ENCODE assay signal across 22 cellular contexts in the genomic region with DNA sequence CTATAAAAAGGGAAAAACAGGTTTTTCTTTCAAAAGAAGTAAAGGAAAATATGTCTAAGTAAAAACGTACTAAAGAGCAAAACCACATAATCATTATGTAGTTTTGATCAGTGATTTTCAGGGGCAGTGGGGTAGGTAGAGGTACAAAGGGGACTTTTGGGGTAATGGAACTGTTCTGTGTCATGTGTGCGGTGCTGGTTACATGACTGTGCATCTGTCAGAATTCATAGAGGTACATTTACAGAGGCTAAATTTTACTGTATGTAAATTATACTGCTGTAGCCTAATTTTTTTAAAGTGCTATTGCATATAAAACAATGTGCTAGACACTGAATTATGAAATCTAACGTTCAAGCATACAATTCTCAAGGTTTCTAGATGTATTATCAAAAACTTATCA. TPM values are rescaled to one million over a fixed set of nuclear protein-coding genes. Genes with fewer than 3 reads are reported as not detected.
DNase-seq lines count a peak whose midpoint lies in the region; ATAC-seq and TF ChIP-seq lines count a peak whose summit lies in the region.
"Had no signal": no experiment of that assay in that cellular context is flagged by ENCODE, and none has a peak within 500 bp of the region (broad histone marks: within the 10 kb centered on the region; RNA-seq: fewer than 3 reads in every experiment).

No MANE protein-coding gene starts in this region.

- no peak overlapping the region for H3K9ac ChIP-seq in SU-DHL-6 (ENCODE audit: low read length)
- H3K9ac ChIP-seq in subcutaneous abdominal adipose tissue (ENCODE audit: low read length in 5 of 5) = no peak overlapping the region
- H3K9ac ChIP-seq: BLaER1 treated with 17β-estradiol and CSF1 and Interleukin-3, amounts not matched to agents 10 nM and 100 nM had no signal

- DNase-seq in activated CD8-positive, alpha-beta T cell treated with anti-CD3 and anti-CD28 coated beads for 36 hours = peak; percentile 15
- no peak for DNase-seq in activated CD8-positive, alpha-beta T cell treated with anti-CD3 and anti-CD28 coated beads, Interleukin-2, amount 10 ng/mL, durations not matched to agents 7 days and 5 days
- DNase-seq in stimulated activated naive CD8-positive, alpha-beta T cell treated with anti-CD3 and anti-CD28 coated beads, Interleukin-15, Interleukin-2, amounts not matched to agents 100 U/mL and 50 U/mL, for 24 hours = no peak
- DNase-seq in stimulated activated naive CD8-positive, alpha-beta T cell treated with anti-CD3 and anti-CD28 coated beads, Interleukin-15, amount 100 ng/mL, for 72 hours = no peak
- DNase-seq: CD8-positive, alpha-beta memory T cell; DMS53; HCEC 1CT; NCI-H1105 treated with DMSO at 0.1 percent for 48 hours; NCI-H1694 treated with DMSO at 0.1 percent for 48 hours; NCI-H2107; NCI-H2227 treated with DMSO at 0.1 percent for 48 hours; NCI-H510A treated with DMSO at 0.1 percent for 48 hours; NCI-H774; PC-9 had no signal

- TF ChIP-seq CTCF in activated CD8-positive, alpha-beta T cell treated with anti-CD3 and anti-CD28 coated beads for 36 hours (IDR thresholded peaks at IDR 0.05) = no peak
- no peak for TF ChIP-seq CTCF in SU-DHL-6 (IDR thresholded peaks at IDR 0.05; ENCODE audit: insufficient read depth, low read length, poor library complexity, severe bottlenecking)

- no peak overlapping the region for H3K27ac Mint-ChIP-seq in activated CD8-positive, alpha-beta T cell treated with anti-CD3 and anti-CD28 coated beads for 36 hours
- H3K27ac Mint-ChIP-seq in activated CD8-positive, alpha-beta T cell treated with anti-CD3 and anti-CD28 coated beads, Interleukin-2, amount 10 ng/mL, durations not matched to agents 7 days and 5 days = no peak overlapping the region
- H3K27ac Mint-ChIP-seq in stimulated activated naive CD8-positive, alpha-beta T cell treated with anti-CD3 and anti-CD28 coated beads, Interleukin-15, amount 100 ng/mL, for 72 hours = no peak overlapping the region
- H3K27ac Mint-ChIP-seq: CD8-positive, alpha-beta memory T cell; GM23338 had no signal

- H3K27me3 Mint-ChIP-seq in activated CD8-positive, alpha-beta T cell treated with anti-CD3 and anti-CD28 coated beads for 36 hours = peaks cover 14% of the 10 kb centered on the region
- peaks cover 21% of the 10 kb centered on the region for H3K27me3 Mint-ChIP-seq in activated CD8-positive, alpha-beta T cell treated with anti-CD3 and anti-CD28 coated beads, Interleukin-2, amount 10 ng/mL, durations not matched to agents 7 days and 5 days (ENCODE audit: low read depth)
- H3K27me3 Mint-ChIP-seq in stimulated activated naive CD8-positive, alpha-beta T cell treated with anti-CD3 and anti-CD28 coated beads, Interleukin-15, amount 100 ng/mL, for 72 hours = peaks cover 15% of the 10 kb centered on the region

- CTCF ChIA-PET in activated CD8-positive, alpha-beta T cell treated with anti-CD3 and anti-CD28 coated beads for 36 hours (lab: Charles Lee) = no interaction called here
- CTCF ChIA-PET in activated CD8-positive, alpha-beta T cell treated with anti-CD3 and anti-CD28 coated beads, Interleukin-2, amount 10 ng/mL, durations not matched to agents 7 days and 5 days (lab: Charles Lee) = no interaction called here

- no peak overlapping the region for H3K4me3 Mint-ChIP-seq in activated CD8-positive, alpha-beta T cell treated with anti-CD3 and anti-CD28 coated beads for 36 hours
- no peak overlapping the region for H3K4me3 Mint-ChIP-seq in activated CD8-positive, alpha-beta T cell treated with anti-CD3 and anti-CD28 coated beads, Interleukin-2, amount 10 ng/mL, durations not matched to agents 7 days and 5 days
- H3K4me3 Mint-ChIP-seq in stimulated activated naive CD8-positive, alpha-beta T cell treated with anti-CD3 and anti-CD28 coated beads, Interleukin-15, amount 100 ng/mL, for 72 hours = no peak overlapping the region
- H3K4me3 Mint-ChIP-seq: GM23338 had no signal

- POLR2A ChIA-PET in activated CD8-positive, alpha-beta T cell treated with anti-CD3 and anti-CD28 coated beads for 36 hours (lab: Charles Lee) = no interaction called here
- POLR2A ChIA-PET in activated CD8-positive, alpha-beta T cell treated with anti-CD3 and anti-CD28 coated beads, Interleukin-2, amount 10 ng/mL, durations not matched to agents 7 days and 5 days (lab: Charles Lee) = no interaction called here

- no peaks in the 10 kb centered on the region for H3K79me2 ChIP-seq in SU-DHL-6 (ENCODE audit: insufficient read depth, low read length)

- H3K4me1 Mint-ChIP-seq in activated CD8-positive, alpha-beta T cell treated with anti-CD3 and anti-CD28 coated beads for 36 hours (ENCODE audit: low read depth) = peaks cover 29% of the 10 kb centered on the region
- peaks cover 28% of the 10 kb centered on the region for H3K4me1 Mint-ChIP-seq in activated CD8-positive, alpha-beta T cell treated with anti-CD3 and anti-CD28 coated beads, Interleukin-2, amount 10 ng/mL, durations not matched to agents 7 days and 5 days (ENCODE audit: low read depth)
- H3K4me1 Mint-ChIP-seq in stimulated activated naive CD8-positive, alpha-beta T cell treated with anti-CD3 and anti-CD28 coated beads, Interleukin-15, amount 100 ng/mL, for 72 hours = peaks cover 43% of the 10 kb centered on the region

- H3K27ac ChIP-seq in SU-DHL-6 (ENCODE audit: low read depth, low read length) (no peak overlapping the region), subcutaneous abdominal adipose tissue (ENCODE audit: low read depth, low read length) (peak overlapping the region; percentile 69)
- H3K27ac ChIP-seq: A549; BLaER1 treated with 17β-estradiol and CSF1 and Interleukin-3, amounts not matched to agents 10 nM and 100 nM; PC-9; SJSA1 had no signal

- no peaks in the 10 kb centered on the region for H3K9me3 ChIP-seq in SU-DHL-6 (ENCODE audit: insufficient read depth, low read length)
- no peaks in the 10 kb centered on the region for H3K9me3 ChIP-seq in subcutaneous abdominal adipose tissue (ENCODE audit: control insufficient read depth in 5 of 5, low read length in 5 of 5)
- H3K9me3 ChIP-seq: A549; BLaER1 treated with 17β-estradiol and CSF1 and Interleukin-3, amounts not matched to agents 10 nM and 100 nM; SJSA1 had no signal

- peaks cover 6% of the 10 kb centered on the region for H3F3A ChIP-seq in SU-DHL-6 (ENCODE audit: insufficient read depth)

- H3K4me2 ChIP-seq in SU-DHL-6 (ENCODE audit: low read depth, low read length, poor library complexity, severe bottlenecking) = peak overlapping the region; percentile 78
- H3K4me2 ChIP-seq: A549; BLaER1 treated with 17β-estradiol and CSF1 and Interleukin-3, amounts not matched to agents 10 nM and 100 nM; GM23338; PC-9 had no signal

- ATAC-seq in activated CD8-positive, alpha-beta T cell treated with anti-CD3 and anti-CD28 coated beads for 36 hours = no peak
- no peak for ATAC-seq in activated CD8-positive, alpha-beta T cell treated with anti-CD3 and anti-CD28 coated beads, Interleukin-2, amount 10 ng/mL, durations not matched to agents 7 days and 5 days
- ATAC-seq in stimulated activated naive CD8-positive, alpha-beta T cell treated with anti-CD3 and anti-CD28 coated beads, Interleukin-15, Interleukin-2, amounts not matched to agents 100 U/mL and 50 U/mL, for 24 hours = peak; percentile 65
- ATAC-seq in stimulated activated naive CD8-positive, alpha-beta T cell treated with anti-CD3 and anti-CD28 coated beads, Interleukin-15, amount 100 ng/mL, for 72 hours = no peak
- no peak for ATAC-seq in HG03139 (IDR thresholded peaks at IDR 0.05; ENCODE audit: unreplicated experiment)
- ATAC-seq in GM18907 (IDR thresholded peaks at IDR 0.05; ENCODE audit: unreplicated experiment) = no peak
- ATAC-seq: A549, GM23338 had no signal

- H3K36me3 ChIP-seq in SU-DHL-6 (ENCODE audit: low read length) (no peaks in the 10 kb centered on the region), subcutaneous abdominal adipose tissue (ENCODE audit: control insufficient read depth in 5 of 5, insufficient read depth in 5 of 5, low read length in 5 of 5) (no peaks in the 10 kb centered on the region)
- H3K36me3 ChIP-seq: BLaER1 treated with 17β-estradiol and CSF1 and Interleukin-3, amounts not matched to agents 10 nM and 100 nM; SJSA1 had no signal

- no peaks in the 10 kb centered on the region for H4K20me1 ChIP-seq in SU-DHL-6 (ENCODE audit: low read depth, low read length)

- H3K27me3 ChIP-seq in SU-DHL-6 (ENCODE audit: low read length) (no peaks in the 10 kb centered on the region), subcutaneous abdominal adipose tissue (ENCODE audit: control insufficient read depth in 5 of 5, insufficient read depth in 4 of 5, low read length in 5 of 5) (peaks cover 0 to 19% (median 5%) of the 10 kb centered on the region in 5 donors)

- no peaks in the 10 kb centered on the region for H3K9me2 ChIP-seq in SU-DHL-6 (replicated peaks; ENCODE audit: insufficient read depth, low read length)

- no peaks in the 10 kb centered on the region for H3K9me3 Mint-ChIP-seq in activated CD8-positive, alpha-beta T cell treated with anti-CD3 and anti-CD28 coated beads for 36 hours
- H3K9me3 Mint-ChIP-seq in activated CD8-positive, alpha-beta T cell treated with anti-CD3 and anti-CD28 coated beads, Interleukin-2, amount 10 ng/mL, durations not matched to agents 7 days and 5 days (ENCODE audit: insufficient read depth) = no peaks in the 10 kb centered on the region
- no peaks in the 10 kb centered on the region for H3K9me3 Mint-ChIP-seq in stimulated activated naive CD8-positive, alpha-beta T cell treated with anti-CD3 and anti-CD28 coated beads, Interleukin-15, amount 100 ng/mL, for 72 hours
- H3K9me3 Mint-ChIP-seq: CD8-positive, alpha-beta memory T cell; GM23338 had no signal

- intact Hi-C loops in activated CD8-positive, alpha-beta T cell treated with anti-CD3 and anti-CD28 coated beads for 36 hours (cut with micrococcal nuclease) = loop anchor here (10.0 kb wide), 3 partner anchors 117 to 227 kb away; no protein-coding TSS in a partner anchor

- H3K4me3 ChIP-seq in SU-DHL-6 (ENCODE audit: insufficient read depth, low read length, poor library complexity, severe bottlenecking) = no peak overlapping the region
- H3K4me3 ChIP-seq in subcutaneous abdominal adipose tissue (ENCODE audit: low read depth in 1 of 5, low read length in 5 of 5) = peak overlapping the region in 2 of 5 donors; percentile 0 to 8
- H3K4me3 ChIP-seq: A549; BLaER1 treated with 17β-estradiol and CSF1 and Interleukin-3, amounts not matched to agents 10 nM and 100 nM; GM23338; PC-9; SJSA1 had no signal

- H3K4me1 ChIP-seq in subcutaneous abdominal adipose tissue (ENCODE audit: control insufficient read depth in 5 of 5, insufficient read depth in 5 of 5, low read length in 5 of 5) = peaks cover 0 to 41% (median 30%) of the 10 kb centered on the region in 5 donors

- H2AFZ ChIP-seq in SU-DHL-6 (ENCODE audit: low read depth, low read length, severe bottlenecking) = no peak overlapping the region
- H2AFZ ChIP-seq: GM23338, PC-9 had no signal

- no peaks in the 10 kb centered on the region for H3K36me3 Mint-ChIP-seq in activated CD8-positive, alpha-beta T cell treated with anti-CD3 and anti-CD28 coated beads for 36 hours (ENCODE audit: low read depth)
- H3K36me3 Mint-ChIP-seq in activated CD8-positive, alpha-beta T cell treated with anti-CD3 and anti-CD28 coated beads, Interleukin-2, amount 10 ng/mL, durations not matched to agents 7 days and 5 days (ENCODE audit: low read depth) = no peaks in the 10 kb centered on the region
- H3K36me3 Mint-ChIP-seq: CD8-positive, alpha-beta memory T cell had no signal

RNA-seq across cellular contexts. Expression of gene ESR2, which starts 2.0 kb away (rescaled TPM):
- under 1 TPM; 0.31 to 0.43 TPM for total RNA-seq in activated CD8-positive, alpha-beta T cell treated with anti-CD3 and anti-CD28 coated beads for 36 hours
- under 1 TPM in 1 of 2 experiments, not detected in 1; 0.16 TPM for total RNA-seq in activated CD8-positive, alpha-beta T cell treated with anti-CD3 and anti-CD28 coated beads, Interleukin-2, amount 10 ng/mL, durations not matched to agents 7 days and 5 days
